In genomic region chr3:78847603-78848002, GRCh38 we compare ENCODE assay signal across 28 cellular contexts.
"Had no signal": no experiment of that assay in that cellular context is flagged by ENCODE, and none has a peak within 500 bp of the region (broad histone marks: within the 10 kb centered on the region; RNA-seq: fewer than 3 reads in every experiment).

No MANE protein-coding gene starts in this region.

- H3K36me3 ChIP-seq: brain microvascular endothelial cell, Peyer's patch had no signal

- H3K9ac ChIP-seq: KMS-11 had no signal

- H3K27ac ChIP-seq: brain microvascular endothelial cell, KMS-11, Peyer's patch, VCaP had no signal

- H3K9me3 ChIP-seq: Peyer's patch had no signal

- DNase-seq: activated B cell treated with CpG ODN at 0.5 μM for 24 hours; activated CD4-positive, alpha-beta memory T cell treated with anti-CD3 and anti-CD28 coated beads for 36 hours; activated CD4-positive, alpha-beta T cell treated with anti-CD3 and anti-CD28 coated beads for 4 hours; activated CD4-positive, alpha-beta T cell treated with anti-CD3 and anti-CD28 coated beads, Interleukin-2, amount 50 U/mL, for 1 hour; activated CD4-positive, CD25-positive, alpha-beta regulatory T cell treated with anti-CD3 and anti-CD28 coated beads, Interleukin-2, amount 50 U/mL, for 72 hours; activated CD8-positive, alpha-beta memory T cell treated with anti-CD3 and anti-CD28 coated beads, Interleukin-2, amount 50 U/mL, for 4 hours; activated effector memory CD4-positive, alpha-beta T cell treated with Interleukin-2 at 50 U/mL for 16 hours; activated naive CD4-positive, alpha-beta T cell treated with anti-CD3 and anti-CD28 coated beads, Interleukin-2, amount 50 U/mL, for 16 hours; activated naive CD8-positive, alpha-beta T cell treated with anti-CD3 and anti-CD28 coated beads for 36 hours; activated T-cell treated with anti-CD3 and anti-CD28 coated beads, Interleukin-2, amount 50 U/mL, for 48 hours; amniotic stem cell; aorta; brain microvascular endothelial cell; NCI-H1092 treated with DMSO at 0.1 percent for 48 hours; NCI-H1417; NCI-H187; NCI-H2081 treated with DMSO at 0.1 percent for 48 hours; NCI-H226; NCI-H446 treated with DMSO at 0.1 percent for 48 hours; Peyer's patch; RPMI8226; SHP77 treated with DMSO at 0.1 percent for 48 hours; SW 1271; T-helper 1 cell; T-helper 2 cell; T-helper 9 cell had no signal

- H3K36me3 Mint-ChIP-seq: activated CD4-positive, alpha-beta memory T cell treated with anti-CD3 and anti-CD28 coated beads for 36 hours; activated naive CD8-positive, alpha-beta T cell treated with anti-CD3 and anti-CD28 coated beads for 36 hours had no signal

- H3K27me3 Mint-ChIP-seq: activated B cell treated with CpG ODN at 0.5 μM for 24 hours; activated CD4-positive, alpha-beta memory T cell treated with anti-CD3 and anti-CD28 coated beads for 36 hours; activated naive CD8-positive, alpha-beta T cell treated with anti-CD3 and anti-CD28 coated beads for 36 hours had no signal

- H3K27me3 ChIP-seq: brain microvascular endothelial cell, Peyer's patch had no signal

- H3K4me1 ChIP-seq: Peyer's patch had no signal

- H3K4me3 ChIP-seq: Peyer's patch had no signal

- H3K4me3 Mint-ChIP-seq: activated B cell treated with CpG ODN at 0.5 μM for 24 hours; activated CD4-positive, alpha-beta memory T cell treated with anti-CD3 and anti-CD28 coated beads for 36 hours; activated naive CD8-positive, alpha-beta T cell treated with anti-CD3 and anti-CD28 coated beads for 36 hours had no signal

- H3K9me3 Mint-ChIP-seq: activated B cell treated with CpG ODN at 0.5 μM for 24 hours; activated naive CD8-positive, alpha-beta T cell treated with anti-CD3 and anti-CD28 coated beads for 36 hours had no signal

- H3K27ac Mint-ChIP-seq: activated B cell treated with CpG ODN at 0.5 μM for 24 hours; activated CD4-positive, alpha-beta memory T cell treated with anti-CD3 and anti-CD28 coated beads for 36 hours; activated naive CD8-positive, alpha-beta T cell treated with anti-CD3 and anti-CD28 coated beads for 36 hours had no signal

- H3K4me1 Mint-ChIP-seq: activated B cell treated with CpG ODN at 0.5 μM for 24 hours had no signal

- H3K4me2 ChIP-seq: KMS-11 had no signal
